In genomic region chr19:55310498-55310897, GRCh38 we compare ENCODE assay signal across 33 cellular contexts. TPM values are rescaled to one million over a fixed set of nuclear protein-coding genes. Genes with fewer than 3 reads are reported as not detected.
"Had no signal": no experiment of that assay in that cellular context is flagged by ENCODE, and none has a peak within 500 bp of the region (broad histone marks: within the 10 kb centered on the region; RNA-seq: fewer than 3 reads in every experiment).

No MANE protein-coding gene starts in this region.

- H3K36me3 Mint-ChIP-seq: activated CD8-positive, alpha-beta memory T cell treated with anti-CD3 and anti-CD28 coated beads, Interleukin-2, amount 10 ng/mL, durations not matched to agents 7 days and 5 days; activated naive CD4-positive, alpha-beta T cell treated with anti-CD3 and anti-CD28 coated beads, Interleukin-2, amount 10 ng/mL, durations not matched to agents 7 days and 5 days; activated naive CD8-positive, alpha-beta T cell had no signal

- H3K36me3 ChIP-seq: MG63 had no signal

- ATAC-seq: activated CD8-positive, alpha-beta memory T cell treated with anti-CD3 and anti-CD28 coated beads, Interleukin-2, amount 10 ng/mL, durations not matched to agents 7 days and 5 days; activated naive CD8-positive, alpha-beta T cell treated with anti-CD3 and anti-CD28 coated beads, Interleukin-2, amount 50 U/mL, for 24 hours; Right ventricle myocardium inferior had no signal

- H2AFZ ChIP-seq: PC-9 had no signal

- H3K27me3 ChIP-seq: MG63 had no signal

- H3K27ac ChIP-seq: PC-9, WERI-Rb-1 had no signal

- DNase-seq: activated CD4-positive, alpha-beta memory T cell treated with anti-CD3 and anti-CD28 coated beads, Interleukin-2, amount 10 ng/mL, durations not matched to agents 7 days and 5 days; activated CD4-positive, alpha-beta T cell treated with anti-CD3 and anti-CD28 coated beads for 1 hour; activated CD4-positive, alpha-beta T cell treated with anti-CD3 and anti-CD28 coated beads for 48 hours; activated CD4-positive, CD25-positive, alpha-beta regulatory T cell; activated CD8-positive, alpha-beta memory T cell treated with anti-CD3 and anti-CD28 coated beads for 24 hours; activated CD8-positive, alpha-beta memory T cell treated with anti-CD3 and anti-CD28 coated beads, Interleukin-2, amount 10 ng/mL, durations not matched to agents 7 days and 5 days; activated CD8-positive, alpha-beta memory T cell treated with anti-CD3 and anti-CD28 coated beads, Interleukin-2, amount 50 U/mL, for 48 hours; activated effector memory CD4-positive, alpha-beta T cell treated with Interleukin-2 at 50 U/mL for 16 hours; activated naive CD4-positive, alpha-beta T cell treated with anti-CD3 and anti-CD28 coated beads, Interleukin-2, amount 10 ng/mL, durations not matched to agents 7 days and 5 days; activated naive CD8-positive, alpha-beta T cell treated with anti-CD3 and anti-CD28 coated beads, Interleukin-2, amount 50 U/mL, for 24 hours; activated T-cell treated with anti-CD3 and anti-CD28 coated beads, Interleukin-2, amount 50 U/mL, for 48 hours; anterior cingulate cortex; central memory CD4-positive, alpha-beta T cell; MG63; NCI-H1048; NCI-H1105 treated with DMSO at 0.1 percent for 48 hours; NCI-H1436; NCI-H1694; NCI-H1930; NCI-H345; NCI-H524 treated with DMSO at 0.1 percent for 48 hours; PC-9; SIG-M5; SW 1271; T-helper 1 cell; T-helper 2 cell; T-helper 9 cell; WERI-Rb-1 had no signal

- H3K4me2 ChIP-seq: PC-9 had no signal

- H3K27ac Mint-ChIP-seq: activated CD4-positive, alpha-beta memory T cell treated with anti-CD3 and anti-CD28 coated beads, Interleukin-2, amount 10 ng/mL, durations not matched to agents 7 days and 5 days; activated CD8-positive, alpha-beta memory T cell treated with anti-CD3 and anti-CD28 coated beads, Interleukin-2, amount 10 ng/mL, durations not matched to agents 7 days and 5 days; activated naive CD4-positive, alpha-beta T cell treated with anti-CD3 and anti-CD28 coated beads, Interleukin-2, amount 10 ng/mL, durations not matched to agents 7 days and 5 days; activated naive CD8-positive, alpha-beta T cell; activated naive CD8-positive, alpha-beta T cell treated with anti-CD3 and anti-CD28 coated beads, Interleukin-2, amount 50 U/mL, for 24 hours had no signal

- H3K4me3 ChIP-seq: MG63, PC-9 had no signal

- H3K4me3 Mint-ChIP-seq: activated CD4-positive, alpha-beta memory T cell treated with anti-CD3 and anti-CD28 coated beads, Interleukin-2, amount 10 ng/mL, durations not matched to agents 7 days and 5 days; activated CD8-positive, alpha-beta memory T cell treated with anti-CD3 and anti-CD28 coated beads, Interleukin-2, amount 10 ng/mL, durations not matched to agents 7 days and 5 days; activated naive CD4-positive, alpha-beta T cell treated with anti-CD3 and anti-CD28 coated beads, Interleukin-2, amount 10 ng/mL, durations not matched to agents 7 days and 5 days; activated naive CD8-positive, alpha-beta T cell; activated naive CD8-positive, alpha-beta T cell treated with anti-CD3 and anti-CD28 coated beads, Interleukin-2, amount 50 U/mL, for 24 hours; brain had no signal

- H3K9me3 Mint-ChIP-seq: activated CD4-positive, alpha-beta memory T cell treated with anti-CD3 and anti-CD28 coated beads, Interleukin-2, amount 10 ng/mL, durations not matched to agents 7 days and 5 days; activated naive CD4-positive, alpha-beta T cell treated with anti-CD3 and anti-CD28 coated beads, Interleukin-2, amount 10 ng/mL, durations not matched to agents 7 days and 5 days; activated naive CD8-positive, alpha-beta T cell treated with anti-CD3 and anti-CD28 coated beads, Interleukin-2, amount 50 U/mL, for 24 hours; brain had no signal

- H3K27me3 Mint-ChIP-seq: activated CD4-positive, alpha-beta memory T cell treated with anti-CD3 and anti-CD28 coated beads, Interleukin-2, amount 10 ng/mL, durations not matched to agents 7 days and 5 days; activated CD8-positive, alpha-beta memory T cell treated with anti-CD3 and anti-CD28 coated beads, Interleukin-2, amount 10 ng/mL, durations not matched to agents 7 days and 5 days; activated naive CD4-positive, alpha-beta T cell treated with anti-CD3 and anti-CD28 coated beads, Interleukin-2, amount 10 ng/mL, durations not matched to agents 7 days and 5 days; activated naive CD8-positive, alpha-beta T cell; activated naive CD8-positive, alpha-beta T cell treated with anti-CD3 and anti-CD28 coated beads, Interleukin-2, amount 50 U/mL, for 24 hours; brain had no signal

RNA-seq across cellular contexts. Expression of gene TMEM150B, which starts 14.6 kb away (rescaled TPM):
- total RNA-seq: NCI-H460, PC-9, SK-MEL-5 had no signal

RNA-seq across cellular contexts. Expression of gene COX6B2, which starts 44.0 kb away (rescaled TPM):
- total RNA-seq: NCI-H460, Right ventricle myocardium inferior had no signal
